24 cellular contexts compared by ENCODE assay signal in genomic region chr17:36844601-36845000, GRCh38.
"Had no signal": no experiment of that assay in that cellular context is flagged by ENCODE, and none has a peak within 500 bp of the region (broad histone marks: within the 10 kb centered on the region; RNA-seq: fewer than 3 reads in every experiment).

No MANE protein-coding gene starts in this region.

- ATAC-seq: naive thymus-derived CD4-positive, alpha-beta T cell; natural killer cell; pancreas; psoas muscle; right cardiac atrium; right lobe of liver; stimulated activated naive B cell treated with anti-CD40 and anti-IgM and Interleukin-4, amounts not matched to agents 10 μg/mL and 1 μg/mL and 100 μg/mL, for 72 hours had no signal

- H3K4me3 Mint-ChIP-seq: naive thymus-derived CD4-positive, alpha-beta T cell; natural killer cell; nephron; stimulated activated effector memory CD8-positive, alpha-beta T cell treated with anti-CD3 and anti-CD28 coated beads, Interleukin-12 subunit alpha, Interleukin-12 subunit beta, amount 100 ng/mL, for 72 hours; stimulated activated naive B cell treated with anti-CD40 and anti-IgM and Interleukin-4, amounts not matched to agents 10 μg/mL and 1 μg/mL and 100 μg/mL, for 72 hours; stimulated activated naive CD8-positive, alpha-beta T cell treated with anti-CD3 and anti-CD28 coated beads, Interleukin-15, Interleukin-2, amounts not matched to agents 100 ng/mL and 50 ng/mL, for 24 hours had no signal

- H3K36me3 Mint-ChIP-seq: natural killer cell; stimulated activated effector memory CD8-positive, alpha-beta T cell treated with anti-CD3 and anti-CD28 coated beads, Interleukin-12 subunit alpha, Interleukin-12 subunit beta, amount 100 ng/mL, for 72 hours; stimulated activated naive B cell treated with anti-CD40 and anti-IgM and Interleukin-4, amounts not matched to agents 10 μg/mL and 1 μg/mL and 100 μg/mL, for 72 hours had no signal

- H3K27ac Mint-ChIP-seq: naive thymus-derived CD4-positive, alpha-beta T cell; natural killer cell; nephron; stimulated activated effector memory CD8-positive, alpha-beta T cell treated with anti-CD3 and anti-CD28 coated beads, Interleukin-12 subunit alpha, Interleukin-12 subunit beta, amount 100 ng/mL, for 72 hours; stimulated activated naive B cell treated with anti-CD40 and anti-IgM and Interleukin-4, amounts not matched to agents 10 μg/mL and 1 μg/mL and 100 μg/mL, for 72 hours had no signal

- H3K9me3 Mint-ChIP-seq: natural killer cell; stimulated activated effector memory CD8-positive, alpha-beta T cell treated with anti-CD3 and anti-CD28 coated beads, Interleukin-12 subunit alpha, Interleukin-12 subunit beta, amount 100 ng/mL, for 72 hours had no signal

- H3K27ac ChIP-seq: pancreas, psoas muscle, right lobe of liver, sigmoid colon, stomach, thoracic aorta, thyroid gland, tibial nerve, upper lobe of left lung had no signal

- DNase-seq: naive thymus-derived CD4-positive, alpha-beta T cell; natural killer cell; occipital lobe; pancreas; psoas muscle; right cardiac atrium; right lobe of liver; sigmoid colon; small intestine; stimulated activated CD4-positive, alpha-beta T cell treated with anti-CD3 and anti-CD28 coated beads, Interleukin-15, amount 100 ng/mL, for 24 hours; stimulated activated CD4-positive, alpha-beta T cell treated with anti-CD3 and anti-CD28 coated beads, Interleukin-2, amount 100 ng/mL, for 24 hours; stimulated activated CD4-positive, alpha-beta T cell treated with anti-CD3 and anti-CD28 coated beads, Interleukin-2, amount 100 ng/mL, for 48 hours; stimulated activated CD4-positive, alpha-beta T cell treated with anti-CD3 and anti-CD28 coated beads, Interleukin-4, amount 100 ng/mL, for 24 hours; stimulated activated naive B cell treated with anti-CD40 and anti-IgM and Interleukin-4, amounts not matched to agents 10 μg/mL and 1 μg/mL and 100 μg/mL, for 72 hours; stimulated activated naive CD4-positive, alpha-beta T cell treated with Interleukin-2 at 50 U/mL for 16 hours; stomach; thyroid gland; trophoblast cell; upper lobe of left lung had no signal

- H3K27me3 ChIP-seq: pancreas, right lobe of liver, thyroid gland, upper lobe of left lung had no signal

- H3K4me1 Mint-ChIP-seq: natural killer cell had no signal

- H3K36me3 ChIP-seq: pancreas, right lobe of liver, sigmoid colon, stomach, thoracic aorta, thyroid gland, tibial nerve, upper lobe of left lung had no signal

- H3K4me3 ChIP-seq: pancreas, psoas muscle, right lobe of liver, sigmoid colon, stomach, thoracic aorta, thyroid gland, tibial nerve, upper lobe of left lung had no signal

- H3K4me1 ChIP-seq: pancreas, psoas muscle, right lobe of liver, sigmoid colon, stomach, thyroid gland, tibial nerve, upper lobe of left lung had no signal

- H3K9me3 ChIP-seq: pancreas, psoas muscle, right lobe of liver, sigmoid colon, thoracic aorta, thyroid gland, upper lobe of left lung had no signal
